Comparison of ENCODE assay signal across 1 cellular context in the genomic region with DNA sequence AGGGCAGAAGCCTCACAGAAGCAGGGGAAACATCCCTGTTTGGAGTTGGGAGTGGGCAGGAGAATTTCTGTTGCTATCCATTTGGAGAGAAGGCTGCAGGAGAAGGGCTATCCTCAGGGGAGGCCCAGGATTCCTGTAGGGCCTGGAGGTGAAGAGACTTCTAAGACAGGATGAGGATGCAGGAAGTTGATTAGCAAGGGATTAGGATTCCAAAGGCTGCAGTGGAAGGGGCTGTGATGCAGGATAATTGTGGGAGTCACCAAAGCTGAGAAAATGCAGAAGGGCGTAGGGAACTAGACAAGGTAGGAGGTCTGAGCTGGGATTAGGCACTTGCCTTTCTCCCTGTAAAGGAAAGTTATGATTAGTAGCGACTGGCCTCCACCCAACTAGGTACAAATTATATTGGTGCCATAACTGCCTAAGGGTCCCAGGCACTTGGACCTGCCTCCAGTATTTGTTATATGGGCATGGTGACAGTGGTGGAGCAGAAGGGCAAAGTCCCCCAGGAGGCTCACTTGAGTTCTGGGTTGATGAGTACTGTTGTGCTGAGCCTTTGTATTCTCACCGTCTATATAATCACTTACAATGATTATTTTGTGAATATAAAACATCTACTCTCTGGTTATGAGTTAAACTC.
TF ChIP-seq lines count a peak whose summit lies in the region.

No MANE protein-coding gene starts in this region.

TF ChIP-seq in K562, 482 proteins besides CTCF, POLR2A, EP300 and RAD21 (continued from another document):
- TF ChIP-seq POLR2G (IDR thresholded peaks at IDR 0.05; ENCODE audit: low read depth, low read length) (no peak), NRF1 (conservative IDR thresholded peaks at IDR 0.05 in 1 of 2, IDR thresholded peaks at IDR 0.05 in 1 of 2) (no peak), RAD51 (IDR thresholded peaks at IDR 0.05; ENCODE audit: borderline replicate concordance, low read depth) (no peak)
